ENCODE assay signal across 19 cellular contexts in genomic region chr9:28464817-28465216, GRCh38.
"Had no signal": no experiment of that assay in that cellular context is flagged by ENCODE, and none has a peak within 500 bp of the region (broad histone marks: within the 10 kb centered on the region; RNA-seq: fewer than 3 reads in every experiment).

No MANE protein-coding gene starts in this region.

- H3K27ac Mint-ChIP-seq: mesothelial cell of epicardium; naive thymus-derived CD4-positive, alpha-beta T cell had no signal

- H3K36me3 ChIP-seq: esophagus muscularis mucosa, gastrocnemius medialis, heart right ventricle, left lung had no signal

- H3K27ac ChIP-seq: coronary artery, dorsolateral prefrontal cortex, esophagus muscularis mucosa, gastrocnemius medialis, heart right ventricle, left lung had no signal

- H3K4me1 ChIP-seq: esophagus muscularis mucosa, gastrocnemius medialis, heart right ventricle, left lung had no signal

- H3K4me1 Mint-ChIP-seq: naive thymus-derived CD4-positive, alpha-beta T cell had no signal

- DNase-seq: dermis blood vessel endothelial cell; dorsolateral prefrontal cortex; effector CD4-positive, alpha-beta T cell; effector memory CD4-positive, alpha-beta T cell; foreskin melanocyte; gastrocnemius medialis; glutamatergic neuron; head of caudate nucleus; heart right ventricle; hippocampal formation; left cardiac atrium; left lung; left ventricle myocardium superior; mucosa of descending colon; naive thymus-derived CD4-positive, alpha-beta T cell had no signal

- H3K9me3 ChIP-seq: gastrocnemius medialis, mucosa of descending colon had no signal

- H3K27me3 ChIP-seq: dorsolateral prefrontal cortex, esophagus muscularis mucosa, gastrocnemius medialis, heart right ventricle, left lung had no signal

- H3K27me3 Mint-ChIP-seq: naive thymus-derived CD4-positive, alpha-beta T cell had no signal

- H3K4me3 ChIP-seq: coronary artery, dorsolateral prefrontal cortex, esophagus muscularis mucosa, gastrocnemius medialis, heart right ventricle, left lung, lung, mucosa of descending colon had no signal

- H3K4me3 Mint-ChIP-seq: mesothelial cell of epicardium; naive thymus-derived CD4-positive, alpha-beta T cell had no signal

- ATAC-seq: gastrocnemius medialis; heart right ventricle; left cardiac atrium; left lung; left ventricle myocardium superior; mucosa of descending colon; naive thymus-derived CD4-positive, alpha-beta T cell had no signal
